In the genomic region with DNA sequence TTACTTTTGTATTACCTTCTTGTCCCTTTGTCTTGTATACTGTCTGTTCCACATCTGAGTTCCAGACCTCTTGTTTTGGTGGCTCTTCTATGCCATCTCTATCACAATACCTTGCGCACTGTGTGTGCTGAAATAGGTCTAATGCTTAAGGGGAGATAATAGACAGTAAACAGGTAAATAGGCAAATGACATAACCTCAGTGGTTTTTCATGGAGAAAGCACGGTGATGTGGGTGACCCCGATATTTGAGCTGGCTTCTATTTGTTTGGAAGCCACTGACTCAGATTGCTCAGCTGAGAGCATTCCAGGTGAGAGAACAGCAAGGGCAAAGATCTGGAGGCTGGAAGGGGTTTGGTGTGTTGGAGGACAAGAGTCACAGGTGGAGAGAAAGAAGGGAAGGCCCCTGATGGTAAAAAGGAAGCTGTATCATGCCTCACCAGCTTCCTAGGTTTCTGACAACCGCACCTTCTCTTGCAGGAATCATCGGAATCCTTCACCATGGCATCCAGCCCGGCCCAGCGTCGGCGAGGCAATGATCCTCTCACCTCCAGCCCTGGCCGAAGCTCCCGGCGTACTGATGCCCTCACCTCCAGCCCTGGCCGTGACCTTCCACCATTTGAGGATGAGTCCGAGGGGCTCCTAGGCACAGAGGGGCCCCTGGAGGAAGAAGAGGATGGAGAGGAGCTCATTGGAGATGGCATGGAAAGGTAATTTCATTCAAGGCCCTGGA, we compare ENCODE assay signal across 2 cellular contexts.
TF ChIP-seq lines count a peak whose summit lies in the region.

No MANE protein-coding gene starts in this region.

TF ChIP-seq in A549, 52 proteins besides CTCF, POLR2A, EP300 and RAD21 (continued from another document):
- TF ChIP-seq JUN (IDR thresholded peaks at IDR 0.05): no peak
- TF ChIP-seq KDM1A (IDR thresholded peaks at IDR 0.05; ENCODE audit: low read depth): no peak
- TF ChIP-seq ZSCAN20 (CRISPR knock-in tag; IDR thresholded peaks at IDR 0.05): no peak
- TF ChIP-seq, protein P1, sequence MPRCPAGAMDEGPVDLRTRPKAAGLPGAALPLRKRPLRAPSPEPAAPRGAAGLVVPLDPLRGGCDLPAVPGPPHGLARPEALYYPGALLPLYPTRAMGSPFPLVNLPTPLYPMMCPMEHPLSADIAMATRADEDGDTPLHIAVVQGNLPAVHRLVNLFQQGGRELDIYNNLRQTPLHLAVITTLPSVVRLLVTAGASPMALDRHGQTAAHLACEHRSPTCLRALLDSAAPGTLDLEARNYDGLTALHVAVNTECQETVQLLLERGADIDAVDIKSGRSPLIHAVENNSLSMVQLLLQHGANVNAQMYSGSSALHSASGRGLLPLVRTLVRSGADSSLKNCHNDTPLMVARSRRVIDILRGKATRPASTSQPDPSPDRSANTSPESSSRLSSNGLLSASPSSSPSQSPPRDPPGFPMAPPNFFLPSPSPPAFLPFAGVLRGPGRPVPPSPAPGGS (IDR thresholded peaks at IDR 0.05): no peak
- no peak for TF ChIP-seq JUNB (IDR thresholded peaks at IDR 0.05)
- no peak for TF ChIP-seq MAZ (IDR thresholded peaks at IDR 0.05; ENCODE audit: borderline replicate concordance, low read depth, low read length)

TF ChIP-seq in HCT116, 20 proteins besides CTCF, POLR2A, EP300 and RAD21 (continued from another document):
- TF ChIP-seq CEBPB (IDR thresholded peaks at IDR 0.05; ENCODE audit: low read depth) (no peak), ZNF274 (IDR thresholded peaks at IDR 0.05; ENCODE audit: low read depth, low read length) (no peak), JUND (IDR thresholded peaks at IDR 0.05) (no peak), EZH2phosphoT487 (IDR thresholded peaks at IDR 0.05; ENCODE audit: borderline replicate concordance) (no peak), EGR1 (IDR thresholded peaks at IDR 0.05; ENCODE audit: low read depth) (no peak), ZFX (IDR thresholded peaks at IDR 0.05) (no peak), SP1 (IDR thresholded peaks at IDR 0.05; ENCODE audit: low read depth) (no peak), TCF7L2 (IDR thresholded peaks at IDR 0.05; ENCODE audit: borderline replicate concordance, extremely low read depth, insufficient read depth, insufficient read length) (no peak), EZH2 (IDR thresholded peaks at IDR 0.05) (no peak), ELF1 (IDR thresholded peaks at IDR 0.05; ENCODE audit: borderline replicate concordance, low read depth) (no peak)
- TF ChIP-seq, protein P2, sequence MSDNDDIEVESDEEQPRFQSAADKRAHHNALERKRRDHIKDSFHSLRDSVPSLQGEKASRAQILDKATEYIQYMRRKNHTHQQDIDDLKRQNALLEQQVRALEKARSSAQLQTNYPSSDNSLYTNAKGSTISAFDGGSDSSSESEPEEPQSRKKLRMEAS (IDR thresholded peaks at IDR 0.05): no peak
- TF ChIP-seq, protein P3, sequence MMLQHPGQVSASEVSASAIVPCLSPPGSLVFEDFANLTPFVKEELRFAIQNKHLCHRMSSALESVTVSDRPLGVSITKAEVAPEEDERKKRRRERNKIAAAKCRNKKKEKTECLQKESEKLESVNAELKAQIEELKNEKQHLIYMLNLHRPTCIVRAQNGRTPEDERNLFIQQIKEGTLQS (IDR thresholded peaks at IDR 0.05): no peak
- TF ChIP-seq, protein P4, sequence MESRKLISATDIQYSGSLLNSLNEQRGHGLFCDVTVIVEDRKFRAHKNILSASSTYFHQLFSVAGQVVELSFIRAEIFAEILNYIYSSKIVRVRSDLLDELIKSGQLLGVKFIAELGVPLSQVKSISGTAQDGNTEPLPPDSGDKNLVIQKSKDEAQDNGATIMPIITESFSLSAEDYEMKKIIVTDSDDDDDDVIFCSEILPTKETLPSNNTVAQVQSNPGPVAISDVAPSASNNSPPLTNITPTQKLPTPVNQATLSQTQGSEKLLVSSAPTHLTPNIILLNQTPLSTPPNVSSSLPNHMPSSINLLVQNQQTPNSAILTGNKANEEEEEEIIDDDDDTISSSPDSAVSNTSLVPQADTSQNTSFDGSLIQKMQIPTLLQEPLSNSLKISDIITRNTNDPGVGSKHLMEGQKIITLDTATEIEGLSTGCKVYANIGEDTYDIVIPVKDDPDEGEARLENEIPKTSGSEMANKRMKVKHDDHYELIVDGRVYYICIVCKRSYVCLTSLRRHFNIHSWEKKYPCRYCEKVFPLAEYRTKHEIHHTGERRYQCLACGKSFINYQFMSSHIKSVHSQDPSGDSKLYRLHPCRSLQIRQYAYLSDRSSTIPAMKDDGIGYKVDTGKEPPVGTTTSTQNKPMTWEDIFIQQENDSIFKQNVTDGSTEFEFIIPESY (IDR thresholded peaks at IDR 0.05; ENCODE audit: extremely low read depth, insufficient replicate concordance, low read length): no peak
TF ChIP-seq in HCT116: peak in this region for 0.
